1 cellular context compared by ENCODE assay signal in the genomic region with DNA sequence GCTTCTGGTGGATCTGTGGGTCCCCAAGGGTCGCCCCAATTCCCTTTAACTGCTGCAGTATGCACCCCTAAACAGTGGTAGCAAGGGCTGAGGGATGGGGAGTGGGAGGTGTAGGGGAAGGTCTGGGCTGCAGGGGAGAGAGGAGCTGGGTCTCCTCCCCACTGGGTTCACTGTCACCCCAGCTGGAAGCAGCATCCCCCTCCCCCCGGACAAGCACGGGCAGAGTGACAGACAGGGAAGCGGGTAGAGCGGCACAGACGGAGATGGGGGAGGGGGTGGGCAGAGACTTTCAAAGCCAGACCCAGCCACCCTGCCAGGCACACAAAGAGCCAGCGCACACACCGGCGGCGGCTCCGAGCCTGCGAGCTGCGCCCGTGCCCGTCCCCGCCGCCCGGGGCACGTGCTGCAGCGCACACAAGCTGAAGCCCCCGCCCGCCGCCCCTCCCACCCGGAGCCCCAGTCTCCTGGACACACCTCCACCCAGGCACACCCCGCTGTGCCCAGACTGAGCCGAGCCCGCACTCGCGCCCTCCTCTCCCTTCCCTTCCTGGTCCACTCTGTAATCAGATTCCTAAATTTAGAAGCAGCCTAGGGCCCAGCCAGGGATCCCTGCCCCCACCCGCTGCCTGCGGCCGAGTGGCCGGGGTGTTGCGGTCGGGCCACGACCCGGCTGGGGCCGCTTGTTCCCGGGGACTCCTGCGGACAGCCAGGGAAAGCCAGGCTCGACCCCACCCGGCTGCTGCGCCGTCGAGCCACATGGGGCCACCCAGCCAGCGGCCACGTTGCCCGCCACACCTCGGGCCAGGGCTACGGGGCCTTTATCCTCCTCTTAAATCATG.
TF ChIP-seq lines count a peak whose summit lies in the region.

No MANE protein-coding gene starts in this region.

TF ChIP-seq in HEK293, 187 proteins besides CTCF, POLR2A, EP300 and RAD21 (continued from another document and continues in another):
- TF ChIP-seq, protein P1, sequence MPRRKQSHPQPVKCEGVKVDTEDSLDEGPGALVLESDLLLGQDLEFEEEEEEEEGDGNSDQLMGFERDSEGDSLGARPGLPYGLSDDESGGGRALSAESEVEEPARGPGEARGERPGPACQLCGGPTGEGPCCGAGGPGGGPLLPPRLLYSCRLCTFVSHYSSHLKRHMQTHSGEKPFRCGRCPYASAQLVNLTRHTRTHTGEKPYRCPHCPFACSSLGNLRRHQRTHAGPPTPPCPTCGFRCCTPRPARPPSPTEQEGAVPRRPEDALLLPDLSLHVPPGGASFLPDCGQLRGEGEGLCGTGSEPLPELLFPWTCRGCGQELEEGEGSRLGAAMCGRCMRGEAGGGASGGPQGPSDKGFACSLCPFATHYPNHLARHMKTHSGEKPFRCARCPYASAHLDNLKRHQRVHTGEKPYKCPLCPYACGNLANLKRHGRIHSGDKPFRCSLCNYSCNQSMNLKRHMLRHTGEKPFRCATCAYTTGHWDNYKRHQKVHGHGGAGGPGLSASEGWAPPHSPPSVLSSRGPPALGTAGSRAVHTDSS (tag by site-specific recombination; IDR thresholded peaks at IDR 0.05), result no peak
- TF ChIP-seq, protein P2, sequence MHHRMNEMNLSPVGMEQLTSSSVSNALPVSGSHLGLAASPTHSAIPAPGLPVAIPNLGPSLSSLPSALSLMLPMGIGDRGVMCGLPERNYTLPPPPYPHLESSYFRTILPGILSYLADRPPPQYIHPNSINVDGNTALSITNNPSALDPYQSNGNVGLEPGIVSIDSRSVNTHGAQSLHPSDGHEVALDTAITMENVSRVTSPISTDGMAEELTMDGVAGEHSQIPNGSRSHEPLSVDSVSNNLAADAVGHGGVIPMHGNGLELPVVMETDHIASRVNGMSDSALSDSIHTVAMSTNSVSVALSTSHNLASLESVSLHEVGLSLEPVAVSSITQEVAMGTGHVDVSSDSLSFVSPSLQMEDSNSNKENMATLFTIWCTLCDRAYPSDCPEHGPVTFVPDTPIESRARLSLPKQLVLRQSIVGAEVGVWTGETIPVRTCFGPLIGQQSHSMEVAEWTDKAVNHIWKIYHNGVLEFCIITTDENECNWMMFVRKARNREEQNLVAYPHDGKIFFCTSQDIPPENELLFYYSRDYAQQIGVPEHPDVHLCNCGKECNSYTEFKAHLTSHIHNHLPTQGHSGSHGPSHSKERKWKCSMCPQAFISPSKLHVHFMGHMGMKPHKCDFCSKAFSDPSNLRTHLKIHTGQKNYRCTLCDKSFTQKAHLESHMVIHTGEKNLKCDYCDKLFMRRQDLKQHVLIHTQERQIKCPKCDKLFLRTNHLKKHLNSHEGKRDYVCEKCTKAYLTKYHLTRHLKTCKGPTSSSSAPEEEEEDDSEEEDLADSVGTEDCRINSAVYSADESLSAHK (tag by site-specific recombination; IDR thresholded peaks at IDR 0.05), result no peak
- TF ChIP-seq, protein P3, sequence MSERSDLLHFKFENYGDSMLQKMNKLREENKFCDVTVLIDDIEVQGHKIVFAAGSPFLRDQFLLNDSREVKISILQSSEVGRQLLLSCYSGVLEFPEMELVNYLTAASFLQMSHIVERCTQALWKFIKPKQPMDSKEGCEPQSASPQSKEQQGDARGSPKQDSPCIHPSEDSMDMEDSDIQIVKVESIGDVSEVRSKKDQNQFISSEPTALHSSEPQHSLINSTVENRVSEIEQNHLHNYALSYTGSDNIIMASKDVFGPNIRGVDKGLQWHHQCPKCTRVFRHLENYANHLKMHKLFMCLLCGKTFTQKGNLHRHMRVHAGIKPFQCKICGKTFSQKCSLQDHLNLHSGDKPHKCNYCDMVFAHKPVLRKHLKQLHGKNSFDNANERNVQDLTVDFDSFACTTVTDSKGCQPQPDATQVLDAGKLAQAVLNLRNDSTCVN (tag by site-specific recombination; optimal IDR thresholded peaks at IDR 0.05), result peak; percentile 78
- TF ChIP-seq ZNF366 (tag by site-specific recombination; conservative IDR thresholded peaks at IDR 0.05), result no peak
- TF ChIP-seq ZNF544 (tag by site-specific recombination; IDR thresholded peaks at IDR 0.05), result no peak
- no peak; the same call in 1 of the 2 replicates for TF ChIP-seq ZNF610 (tag by site-specific recombination; IDR thresholded peaks at IDR 0.05; ENCODE audit: borderline replicate concordance)
- TF ChIP-seq, protein P4, sequence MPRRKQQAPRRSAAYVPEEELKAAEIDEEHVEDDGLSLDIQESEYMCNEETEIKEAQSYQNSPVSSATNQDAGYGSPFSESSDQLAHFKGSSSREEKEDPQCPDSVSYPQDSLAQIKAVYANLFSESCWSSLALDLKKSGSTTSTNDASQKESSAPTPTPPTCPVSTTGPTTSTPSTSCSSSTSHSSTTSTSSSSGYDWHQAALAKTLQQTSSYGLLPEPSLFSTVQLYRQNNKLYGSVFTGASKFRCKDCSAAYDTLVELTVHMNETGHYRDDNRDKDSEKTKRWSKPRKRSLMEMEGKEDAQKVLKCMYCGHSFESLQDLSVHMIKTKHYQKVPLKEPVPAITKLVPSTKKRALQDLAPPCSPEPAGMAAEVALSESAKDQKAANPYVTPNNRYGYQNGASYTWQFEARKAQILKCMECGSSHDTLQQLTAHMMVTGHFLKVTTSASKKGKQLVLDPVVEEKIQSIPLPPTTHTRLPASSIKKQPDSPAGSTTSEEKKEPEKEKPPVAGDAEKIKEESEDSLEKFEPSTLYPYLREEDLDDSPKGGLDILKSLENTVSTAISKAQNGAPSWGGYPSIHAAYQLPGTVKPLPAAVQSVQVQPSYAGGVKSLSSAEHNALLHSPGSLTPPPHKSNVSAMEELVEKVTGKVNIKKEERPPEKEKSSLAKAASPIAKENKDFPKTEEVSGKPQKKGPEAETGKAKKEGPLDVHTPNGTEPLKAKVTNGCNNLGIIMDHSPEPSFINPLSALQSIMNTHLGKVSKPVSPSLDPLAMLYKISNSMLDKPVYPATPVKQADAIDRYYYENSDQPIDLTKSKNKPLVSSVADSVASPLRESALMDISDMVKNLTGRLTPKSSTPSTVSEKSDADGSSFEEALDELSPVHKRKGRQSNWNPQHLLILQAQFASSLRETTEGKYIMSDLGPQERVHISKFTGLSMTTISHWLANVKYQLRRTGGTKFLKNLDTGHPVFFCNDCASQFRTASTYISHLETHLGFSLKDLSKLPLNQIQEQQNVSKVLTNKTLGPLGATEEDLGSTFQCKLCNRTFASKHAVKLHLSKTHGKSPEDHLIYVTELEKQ (tag by site-specific recombination; IDR thresholded peaks at IDR 0.05; ENCODE audit: borderline replicate concordance), result no peak
- TF ChIP-seq, protein P5, sequence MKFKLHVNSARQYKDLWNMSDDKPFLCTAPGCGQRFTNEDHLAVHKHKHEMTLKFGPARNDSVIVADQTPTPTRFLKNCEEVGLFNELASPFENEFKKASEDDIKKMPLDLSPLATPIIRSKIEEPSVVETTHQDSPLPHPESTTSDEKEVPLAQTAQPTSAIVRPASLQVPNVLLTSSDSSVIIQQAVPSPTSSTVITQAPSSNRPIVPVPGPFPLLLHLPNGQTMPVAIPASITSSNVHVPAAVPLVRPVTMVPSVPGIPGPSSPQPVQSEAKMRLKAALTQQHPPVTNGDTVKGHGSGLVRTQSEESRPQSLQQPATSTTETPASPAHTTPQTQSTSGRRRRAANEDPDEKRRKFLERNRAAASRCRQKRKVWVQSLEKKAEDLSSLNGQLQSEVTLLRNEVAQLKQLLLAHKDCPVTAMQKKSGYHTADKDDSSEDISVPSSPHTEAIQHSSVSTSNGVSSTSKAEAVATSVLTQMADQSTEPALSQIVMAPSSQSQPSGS (tag by site-specific recombination; IDR thresholded peaks at IDR 0.05; ENCODE audit: low read depth), result no peak
- TF ChIP-seq SP3 (tag by site-specific recombination; IDR thresholded peaks at IDR 0.05), result no peak; the same call in 1 of the 2 replicates
- TF ChIP-seq, protein P6, sequence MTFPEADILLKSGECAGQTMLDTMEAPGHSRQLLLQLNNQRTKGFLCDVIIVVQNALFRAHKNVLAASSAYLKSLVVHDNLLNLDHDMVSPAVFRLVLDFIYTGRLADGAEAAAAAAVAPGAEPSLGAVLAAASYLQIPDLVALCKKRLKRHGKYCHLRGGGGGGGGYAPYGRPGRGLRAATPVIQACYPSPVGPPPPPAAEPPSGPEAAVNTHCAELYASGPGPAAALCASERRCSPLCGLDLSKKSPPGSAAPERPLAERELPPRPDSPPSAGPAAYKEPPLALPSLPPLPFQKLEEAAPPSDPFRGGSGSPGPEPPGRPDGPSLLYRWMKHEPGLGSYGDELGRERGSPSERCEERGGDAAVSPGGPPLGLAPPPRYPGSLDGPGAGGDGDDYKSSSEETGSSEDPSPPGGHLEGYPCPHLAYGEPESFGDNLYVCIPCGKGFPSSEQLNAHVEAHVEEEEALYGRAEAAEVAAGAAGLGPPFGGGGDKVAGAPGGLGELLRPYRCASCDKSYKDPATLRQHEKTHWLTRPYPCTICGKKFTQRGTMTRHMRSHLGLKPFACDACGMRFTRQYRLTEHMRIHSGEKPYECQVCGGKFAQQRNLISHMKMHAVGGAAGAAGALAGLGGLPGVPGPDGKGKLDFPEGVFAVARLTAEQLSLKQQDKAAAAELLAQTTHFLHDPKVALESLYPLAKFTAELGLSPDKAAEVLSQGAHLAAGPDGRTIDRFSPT (tag by site-specific recombination; IDR thresholded peaks at IDR 0.05), result peak; percentile 65; the same call in 1 of the 2 replicates
- no peak for TF ChIP-seq MYNN (tag by site-specific recombination; IDR thresholded peaks at IDR 0.05; ENCODE audit: borderline replicate concordance)
- TF ChIP-seq, protein P7, sequence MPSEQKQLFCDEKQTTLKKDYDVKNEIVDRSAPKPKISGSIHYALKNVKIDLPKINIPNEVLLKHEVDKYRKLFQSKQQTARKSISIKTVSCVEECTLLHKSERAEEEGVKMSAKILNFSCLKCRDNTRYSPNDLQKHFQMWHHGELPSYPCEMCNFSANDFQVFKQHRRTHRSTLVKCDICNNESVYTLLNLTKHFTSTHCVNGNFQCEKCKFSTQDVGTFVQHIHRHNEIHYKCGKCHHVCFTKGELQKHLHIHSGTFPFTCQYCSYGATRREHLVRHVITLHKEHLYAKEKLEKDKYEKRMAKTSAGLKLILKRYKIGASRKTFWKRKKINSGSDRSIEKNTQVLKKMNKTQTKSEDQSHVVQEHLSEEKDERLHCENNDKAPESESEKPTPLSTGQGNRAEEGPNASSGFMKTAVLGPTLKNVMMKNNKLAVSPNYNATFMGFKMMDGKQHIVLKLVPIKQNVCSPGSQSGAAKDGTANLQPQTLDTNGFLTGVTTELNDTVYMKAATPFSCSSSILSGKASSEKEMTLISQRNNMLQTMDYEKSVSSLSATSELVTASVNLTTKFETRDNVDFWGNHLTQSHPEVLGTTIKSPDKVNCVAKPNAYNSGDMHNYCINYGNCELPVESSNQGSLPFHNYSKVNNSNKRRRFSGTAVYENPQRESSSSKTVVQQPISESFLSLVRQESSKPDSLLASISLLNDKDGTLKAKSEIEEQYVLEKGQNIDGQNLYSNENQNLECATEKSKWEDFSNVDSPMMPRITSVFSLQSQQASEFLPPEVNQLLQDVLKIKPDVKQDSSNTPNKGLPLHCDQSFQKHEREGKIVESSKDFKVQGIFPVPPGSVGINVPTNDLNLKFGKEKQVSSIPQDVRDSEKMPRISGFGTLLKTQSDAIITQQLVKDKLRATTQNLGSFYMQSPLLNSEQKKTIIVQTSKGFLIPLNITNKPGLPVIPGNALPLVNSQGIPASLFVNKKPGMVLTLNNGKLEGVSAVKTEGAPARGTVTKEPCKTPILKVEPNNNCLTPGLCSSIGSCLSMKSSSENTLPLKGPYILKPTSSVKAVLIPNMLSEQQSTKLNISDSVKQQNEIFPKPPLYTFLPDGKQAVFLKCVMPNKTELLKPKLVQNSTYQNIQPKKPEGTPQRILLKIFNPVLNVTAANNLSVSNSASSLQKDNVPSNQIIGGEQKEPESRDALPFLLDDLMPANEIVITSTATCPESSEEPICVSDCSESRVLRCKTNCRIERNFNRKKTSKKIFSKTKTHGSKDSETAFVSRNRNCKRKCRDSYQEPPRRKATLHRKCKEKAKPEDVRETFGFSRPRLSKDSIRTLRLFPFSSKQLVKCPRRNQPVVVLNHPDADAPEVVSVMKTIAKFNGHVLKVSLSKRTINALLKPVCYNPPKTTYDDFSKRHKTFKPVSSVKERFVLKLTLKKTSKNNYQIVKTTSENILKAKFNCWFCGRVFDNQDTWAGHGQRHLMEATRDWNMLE (tag by site-specific recombination; conservative IDR thresholded peaks at IDR 0.05; ENCODE audit: low read depth), result no peak
- no peak for TF ChIP-seq ZNF391 (tag by site-specific recombination; IDR thresholded peaks at IDR 0.05; ENCODE audit: borderline replicate concordance, low read depth)
- TF ChIP-seq ZNF174 (tag by site-specific recombination; IDR thresholded peaks at IDR 0.05), result no peak
- 0 out of 2 replicates have a peak, but pooled peaks have one; percentile 40 for TF ChIP-seq KLF16 (tag by site-specific recombination; IDR thresholded peaks at IDR 0.05)
- TF ChIP-seq ZNF549 (tag by site-specific recombination; IDR thresholded peaks at IDR 0.05), result no peak
- no peak for TF ChIP-seq ZNF169 (tag by site-specific recombination; IDR thresholded peaks at IDR 0.05)
- no peak for TF ChIP-seq ZNF112 (tag by site-specific recombination; IDR thresholded peaks at IDR 0.05)
- peak; percentile 3; the same call in 1 of the 2 replicates for TF ChIP-seq SP2 (tag by site-specific recombination; IDR thresholded peaks at IDR 0.05)
- no peak for TF ChIP-seq YY1 (tag by site-specific recombination; IDR thresholded peaks at IDR 0.05)
- TF ChIP-seq ZNF623 (tag by site-specific recombination; IDR thresholded peaks at IDR 0.05), result no peak
- TF ChIP-seq ZNF548 (tag by site-specific recombination; IDR thresholded peaks at IDR 0.05), result no peak
- no peak for TF ChIP-seq ZNF416 (tag by site-specific recombination; IDR thresholded peaks at IDR 0.05)
- no peak for TF ChIP-seq TCF7L2 (IDR thresholded peaks at IDR 0.05; ENCODE audit: borderline replicate concordance, low read depth, low read length)
- peak; percentile 61 for TF ChIP-seq ZBTB8A (tag by site-specific recombination; IDR thresholded peaks at IDR 0.05)
- 0 out of 2 replicates have a peak, but pooled peaks have one; percentile 10 for TF ChIP-seq OSR2 (tag by site-specific recombination; IDR thresholded peaks at IDR 0.05)
- TF ChIP-seq ZEB2 (tag by site-specific recombination; IDR thresholded peaks at IDR 0.05), result 0 out of 2 replicates have a peak, but pooled peaks have one; percentile 24
- TF ChIP-seq GLIS1 (tag by site-specific recombination; IDR thresholded peaks at IDR 0.05), result peak; percentile 38
- no peak for TF ChIP-seq ZNF16 (tag by site-specific recombination; IDR thresholded peaks at IDR 0.05; ENCODE audit: low read depth)
- TF ChIP-seq ZIC2 (tag by site-specific recombination; IDR thresholded peaks at IDR 0.05), result peak; percentile 63
- peak; percentile 71 for TF ChIP-seq ZNF335 (tag by site-specific recombination; conservative IDR thresholded peaks at IDR 0.05)
- TF ChIP-seq HOXA7 (CRISPR knock-in tag; IDR thresholded peaks at IDR 0.05; ENCODE audit: borderline replicate concordance), result no peak
- TF ChIP-seq YY2 (tag by site-specific recombination; IDR thresholded peaks at IDR 0.05), result no peak
- TF ChIP-seq WT1 (tag by site-specific recombination; IDR thresholded peaks at IDR 0.05), result 0 out of 2 replicates have a peak, but pooled peaks have one; percentile 16
- TF ChIP-seq, protein P8, sequence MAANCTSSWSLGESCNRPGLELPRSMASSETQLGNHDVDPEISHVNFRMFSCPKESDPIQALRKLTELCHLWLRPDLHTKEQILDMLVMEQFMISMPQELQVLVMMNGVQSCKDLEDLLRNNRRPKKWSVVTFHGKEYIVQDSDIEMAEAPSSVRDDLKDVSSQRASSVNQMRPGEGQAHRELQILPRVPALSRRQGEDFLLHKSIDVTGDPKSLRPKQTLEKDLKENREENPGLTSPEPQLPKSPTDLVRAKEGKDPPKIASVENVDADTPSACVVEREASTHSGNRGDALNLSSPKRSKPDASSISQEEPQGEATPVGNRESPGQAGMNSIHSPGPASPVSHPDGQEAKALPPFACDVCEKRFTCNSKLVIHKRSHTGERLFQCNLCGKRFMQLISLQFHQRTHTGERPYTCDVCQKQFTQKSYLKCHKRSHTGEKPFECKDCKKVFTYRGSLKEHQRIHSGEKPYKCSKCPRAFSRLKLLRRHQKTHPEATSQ (tag by site-specific recombination; IDR thresholded peaks at IDR 0.05), result no peak
- TF ChIP-seq KLF10 (tag by site-specific recombination; IDR thresholded peaks at IDR 0.05), result peak; percentile 74; the same call in 1 of the 2 replicates
